20 cellular contexts compared by ENCODE assay signal in the genomic region with DNA sequence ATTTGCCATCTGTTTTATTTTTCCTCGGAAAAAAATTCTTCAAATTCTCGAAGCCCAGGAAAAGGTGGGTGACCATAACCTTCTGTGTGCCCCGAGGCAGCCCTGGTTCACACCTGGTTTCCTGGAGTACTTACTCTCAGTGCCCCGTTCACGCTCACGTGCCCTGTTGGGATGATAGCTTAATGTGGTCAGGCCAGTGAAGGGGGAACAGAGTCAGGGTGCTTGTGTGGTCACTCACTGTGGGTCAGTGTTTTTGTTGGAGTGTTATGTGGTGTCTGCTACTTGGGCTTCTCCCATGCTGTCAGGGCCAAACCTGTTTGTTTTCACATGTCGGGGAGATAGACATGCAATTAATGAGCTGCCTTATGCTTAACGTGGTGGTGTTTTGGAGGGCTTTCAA.
DNase-seq lines count a peak whose midpoint lies in the region; ATAC-seq and TF ChIP-seq lines count a peak whose summit lies in the region.
"Had no signal": no experiment of that assay in that cellular context is flagged by ENCODE, and none has a peak within 500 bp of the region (broad histone marks: within the 10 kb centered on the region; RNA-seq: fewer than 3 reads in every experiment).

No MANE protein-coding gene starts in this region.

- intact Hi-C loops in left ventricle myocardium superior (cut with micrococcal nuclease), result no loop called here

- H3K4me2 ChIP-seq in mesendoderm (ENCODE audit: low read length), result no peak overlapping the region

- H3K4ac ChIP-seq in mesendoderm (ENCODE audit: low read depth, low read length), result no peak overlapping the region

- H3K23ac ChIP-seq in mesendoderm (ENCODE audit: low read length), result no peak overlapping the region

- H3K56ac ChIP-seq in mesendoderm (ENCODE audit: low read length), result peak overlapping the region; percentile 51

- no peaks in the 10 kb centered on the region for H3K9me3 ChIP-seq in cardiac muscle cell (ENCODE audit: low read depth)

- no peak overlapping the region for H3K18ac ChIP-seq in mesendoderm (ENCODE audit: low read length)

- H4K5ac ChIP-seq in mesendoderm (ENCODE audit: low read length), result no peak overlapping the region

- H3K4me3 ChIP-seq in cardiac muscle cell (no peak overlapping the region), mesendoderm (ENCODE audit: low read length) (no peak overlapping the region)

- H3K4me3 Mint-ChIP-seq in chondrocyte (ENCODE audit: unreplicated experiment), result no peak overlapping the region
- H3K4me3 Mint-ChIP-seq: T-helper 1 cell treated with Interleukin-12 subunit alpha and Interleukin-12 subunit beta and Interleukin-4 antibody, amounts not matched to agents 30 μg/mL and 1 μg/mL, for 36 hours had no signal

- H2BK120ac ChIP-seq in mesendoderm (ENCODE audit: low read depth, low read length), result no peak overlapping the region

- peaks cover 90% of the 10 kb centered on the region for H3K79me2 ChIP-seq in mesendoderm (ENCODE audit: control insufficient read depth, insufficient read depth, low read length)

- H3K27me3 ChIP-seq in cardiac muscle cell, result no peaks in the 10 kb centered on the region
- H3K27me3 ChIP-seq in mesendoderm (ENCODE audit: insufficient read depth, low read length, poor library complexity), result no peaks in the 10 kb centered on the region

- H3K9me3 Mint-ChIP-seq in chondrocyte (ENCODE audit: low read depth), result peaks cover 4% of the 10 kb centered on the region
- H3K9me3 Mint-ChIP-seq: T-helper 1 cell treated with Interleukin-12 subunit alpha and Interleukin-12 subunit beta and Interleukin-4 antibody, amounts not matched to agents 30 μg/mL and 1 μg/mL, for 36 hours had no signal

- H3K79me1 ChIP-seq in mesendoderm (ENCODE audit: low read length), result peaks cover 33% of the 10 kb centered on the region

- no peak overlapping the region for H3K9ac ChIP-seq in mesendoderm (ENCODE audit: low read length)

- H2BK15ac ChIP-seq in mesendoderm (replicated peaks; ENCODE audit: low read depth), result no peak overlapping the region

- no peaks in the 10 kb centered on the region for H3K36me3 Mint-ChIP-seq in chondrocyte (ENCODE audit: low read depth)

- DNase-seq in cardiac muscle cell (ENCODE audit: low read depth in 1 of 2, low spot score in 1 of 2) (no peak), left ventricle myocardium superior (no peak), chondrocyte (ENCODE audit: low spot score) (no peak), mesendoderm (no peak), NCI-H526 (lab: John Stamatoyannopoulos, UW) (no peak), ecto neural progenitor cell (ENCODE audit: low spot score) (no peak)
- DNase-seq: activated CD4-positive, alpha-beta T cell treated with anti-CD3 and anti-CD28 coated beads, Interleukin-2, amount 50 U/mL, for 4 hours; activated gamma-delta T cell treated with Interleukin-2 at 50 U/mL for 16 hours; GDM1; kidney; MM.1S; NCI-H1694; OCI-M1; Right ventricle myocardium superior; stimulated activated CD4-positive, alpha-beta T cell treated with anti-CD3 and anti-CD28 coated beads, Interleukin-4, amount 100 ng/mL, for 24 hours had no signal

- H3K36me3 ChIP-seq in cardiac muscle cell, result no peaks in the 10 kb centered on the region
- no peaks in the 10 kb centered on the region for H3K36me3 ChIP-seq in mesendoderm (ENCODE audit: control insufficient read depth, insufficient read depth, low read length)

- H3K4me1 Mint-ChIP-seq in chondrocyte (ENCODE audit: low read depth), result peaks cover 70% of the 10 kb centered on the region

- H3K4me1 ChIP-seq in cardiac muscle cell (ENCODE audit: low read depth) (peaks cover 28% of the 10 kb centered on the region), mesendoderm (ENCODE audit: control insufficient read depth, low read depth, low read length) (peaks cover 9% of the 10 kb centered on the region)

- H3K27ac ChIP-seq in cardiac muscle cell (peak overlapping the region; percentile 18), mesendoderm (ENCODE audit: low read depth, low read length) (no peak overlapping the region), temporal lobe (ENCODE audit: low read depth, low read length) (peak overlapping the region; percentile 47)
- H3K27ac ChIP-seq: C4-2B, HL-60 had no signal

- no peak overlapping the region for H2BK5ac ChIP-seq in mesendoderm (ENCODE audit: low read length)

- H3K27ac Mint-ChIP-seq in chondrocyte (ENCODE audit: unreplicated experiment), result peak overlapping the region; percentile 14

- WGBS in mesendoderm (ENCODE audit: extremely low coverage, insufficient coverage, low lambda C conversion rate), result no CpG with 5 or more reads among the region's 8 CpGs

- TF ChIP-seq CTCF in cardiac muscle cell (IDR thresholded peaks at IDR 0.05; ENCODE audit: low read depth, low read length) (no peak), chondrocyte (IDR thresholded peaks at IDR 0.05) (no peak)

- ATAC-seq in left ventricle myocardium superior, result no peak
- ATAC-seq in GM19324 (IDR thresholded peaks at IDR 0.05; ENCODE audit: low FRiP score, unreplicated experiment), result no peak

- H2AK5ac ChIP-seq in mesendoderm (ENCODE audit: low read length), result no peak overlapping the region

- no peaks in the 10 kb centered on the region for H3K27me3 Mint-ChIP-seq in chondrocyte (ENCODE audit: low read depth)

- H4K8ac ChIP-seq in mesendoderm (ENCODE audit: low read depth, low read length), result no peak overlapping the region
